18 cellular contexts compared by ENCODE assay signal in genomic region chr2:109528811-109529501, GRCh38.
"Had no signal": no experiment of that assay in that cellular context is flagged by ENCODE, and none has a peak within 500 bp of the region (broad histone marks: within the 10 kb centered on the region; RNA-seq: fewer than 3 reads in every experiment).

No MANE protein-coding gene starts in this region.

- H3K4me3 Mint-ChIP-seq: activated B cell treated with CpG ODN at 0.5 μM for 24 hours; activated CD4-positive, alpha-beta memory T cell treated with anti-CD3 and anti-CD28 coated beads for 36 hours; activated naive CD4-positive, alpha-beta T cell treated with anti-CD3 and anti-CD28 coated beads, Interleukin-2, amount 50 U/mL, for 24 hours; activated T-cell treated with anti-CD3 and anti-CD28 coated beads, Interleukin-2, amount 50 U/mL, for 4 hours; dendritic cell treated with granulocyte-macrophage colony-stimulating factor and Interleukin-4, amounts not matched to agents 40 ng/mL and 50 ng/mL, for 4 days; natural killer cell treated with Interleukin-12 subunit alpha and Interleukin-12 subunit beta and Interleukin-15 and Interleukin-18, amount 100 ng/mL, for 72 hours; T-cell had no signal

- H3K27ac ChIP-seq: lower lobe of right lung, thoracic aorta had no signal

- ATAC-seq: activated T-cell treated with anti-CD3 and anti-CD28 coated beads, Interleukin-2, amount 50 U/mL, for 4 hours; natural killer cell treated with Interleukin-12 subunit alpha and Interleukin-12 subunit beta and Interleukin-15 and Interleukin-18, amount 100 ng/mL, for 72 hours; SK-N-SH treated with all-trans-retinoic acid at 6 μM for 48 hours; T-cell had no signal

- H3K4me1 ChIP-seq: breast epithelium had no signal

- H3K4me3 ChIP-seq: breast epithelium, esophagus squamous epithelium, lower lobe of right lung, thoracic aorta had no signal

- H3K9me3 Mint-ChIP-seq: activated B cell treated with CpG ODN at 0.5 μM for 24 hours; activated CD4-positive, alpha-beta memory T cell treated with anti-CD3 and anti-CD28 coated beads for 36 hours; activated naive CD4-positive, alpha-beta T cell treated with anti-CD3 and anti-CD28 coated beads, Interleukin-2, amount 50 U/mL, for 24 hours; activated T-cell treated with anti-CD3 and anti-CD28 coated beads, Interleukin-2, amount 50 U/mL, for 4 hours; dendritic cell treated with granulocyte-macrophage colony-stimulating factor and Interleukin-4, amounts not matched to agents 40 ng/mL and 50 ng/mL, for 4 days; natural killer cell treated with Interleukin-12 subunit alpha and Interleukin-12 subunit beta and Interleukin-15 and Interleukin-18, amount 100 ng/mL, for 72 hours; T-cell had no signal

- DNase-seq: activated B cell treated with CpG ODN at 0.5 μM for 24 hours; activated CD4-positive, alpha-beta memory T cell treated with anti-CD3 and anti-CD28 coated beads for 36 hours; activated CD4-positive, alpha-beta T cell treated with anti-CD3 and anti-CD28 coated beads for 4 hours; activated T-cell treated with anti-CD3 and anti-CD28 coated beads, Interleukin-2, amount 50 U/mL, for 4 hours; cerebellar nuclear complex; effector memory CD4-positive, alpha-beta T cell; esophagus squamous epithelium; lower lobe of right lung; retina; stimulated activated CD4-positive, alpha-beta T cell treated with anti-CD3 and anti-CD28 coated beads, Interleukin-2, amount 100 ng/mL, for 48 hours; T-cell; T-helper 9 cell had no signal

- H3K36me3 ChIP-seq: breast epithelium, esophagus squamous epithelium, lower lobe of right lung, thoracic aorta had no signal

- H3K27me3 Mint-ChIP-seq: activated naive CD4-positive, alpha-beta T cell treated with anti-CD3 and anti-CD28 coated beads, Interleukin-2, amount 50 U/mL, for 24 hours had no signal

- H3K27ac Mint-ChIP-seq: activated B cell treated with CpG ODN at 0.5 μM for 24 hours; activated CD4-positive, alpha-beta memory T cell treated with anti-CD3 and anti-CD28 coated beads for 36 hours; activated naive CD4-positive, alpha-beta T cell treated with anti-CD3 and anti-CD28 coated beads, Interleukin-2, amount 50 U/mL, for 24 hours; dendritic cell treated with granulocyte-macrophage colony-stimulating factor and Interleukin-4, amounts not matched to agents 40 ng/mL and 50 ng/mL, for 4 days; natural killer cell treated with Interleukin-12 subunit alpha and Interleukin-12 subunit beta and Interleukin-15 and Interleukin-18, amount 100 ng/mL, for 72 hours; T-cell had no signal

- H3K9me3 ChIP-seq: breast epithelium, esophagus squamous epithelium, lower lobe of right lung, thoracic aorta had no signal

- H3K4me1 Mint-ChIP-seq: activated B cell treated with CpG ODN at 0.5 μM for 24 hours; activated naive CD4-positive, alpha-beta T cell treated with anti-CD3 and anti-CD28 coated beads, Interleukin-2, amount 50 U/mL, for 24 hours; T-cell had no signal

- H3K36me3 Mint-ChIP-seq: activated CD4-positive, alpha-beta memory T cell treated with anti-CD3 and anti-CD28 coated beads for 36 hours; activated naive CD4-positive, alpha-beta T cell treated with anti-CD3 and anti-CD28 coated beads, Interleukin-2, amount 50 U/mL, for 24 hours; natural killer cell treated with Interleukin-12 subunit alpha and Interleukin-12 subunit beta and Interleukin-15 and Interleukin-18, amount 100 ng/mL, for 72 hours; T-cell had no signal

- H3K27me3 ChIP-seq: breast epithelium, esophagus squamous epithelium had no signal
